ENCODE assay signal across 18 cellular contexts in genomic region chr21:36852293-36852692, GRCh38.
"Had no signal": no experiment of that assay in that cellular context is flagged by ENCODE, and none has a peak within 500 bp of the region (broad histone marks: within the 10 kb centered on the region; RNA-seq: fewer than 3 reads in every experiment).

No MANE protein-coding gene starts in this region.

- DNase-seq: activated CD8-positive, alpha-beta memory T cell treated with anti-CD3 and anti-CD28 coated beads, Interleukin-2, amount 50 U/mL, for 4 hours; activated CD8-positive, alpha-beta T cell treated with anti-CD3 and anti-CD28 coated beads, Interleukin-2, amount 10 ng/mL, durations not matched to agents 7 days and 5 days; activated gamma-delta T cell treated with Interleukin-2 at 50 U/mL for 16 hours; effector memory CD4-positive, alpha-beta T cell; foreskin melanocyte; heart left ventricle; immature natural killer cell; naive B cell; thyroid gland; WERI-Rb-1 had no signal

- H3K27ac Mint-ChIP-seq: activated CD8-positive, alpha-beta T cell treated with anti-CD3 and anti-CD28 coated beads, Interleukin-2, amount 10 ng/mL, durations not matched to agents 7 days and 5 days; activated naive CD8-positive, alpha-beta T cell; brain; mesothelial cell of epicardium; naive B cell; neural progenitor cell; stimulated activated memory B cell treated with anti-CD40 and anti-IgM and Interleukin-4, amounts not matched to agents 10 μg/mL and 1 μg/mL and 100 μg/mL, for 72 hours had no signal

- H3K27ac ChIP-seq: epithelial cell of prostate, heart left ventricle, neural progenitor cell, parathyroid adenoma, thyroid gland, WERI-Rb-1 had no signal

- H3K9me3 ChIP-seq: heart left ventricle, thyroid gland had no signal

- H3K36me3 ChIP-seq: heart left ventricle, neural progenitor cell, thyroid gland, WERI-Rb-1 had no signal

- H3K4me1 ChIP-seq: parathyroid adenoma, thyroid gland had no signal

- H3K4me2 ChIP-seq: neural progenitor cell had no signal

- H2AFZ ChIP-seq: neural progenitor cell, parathyroid adenoma had no signal

- H3K4me1 Mint-ChIP-seq: naive B cell; stimulated activated memory B cell treated with anti-CD40 and anti-IgM and Interleukin-4, amounts not matched to agents 10 μg/mL and 1 μg/mL and 100 μg/mL, for 72 hours had no signal

- H3K36me3 Mint-ChIP-seq: brain, immature natural killer cell, mesothelial cell of epicardium, naive B cell, neural progenitor cell had no signal

- FAIRE-seq: urothelium cell line had no signal

- H3K9ac ChIP-seq: neural progenitor cell, parathyroid adenoma had no signal

- H3K9me3 Mint-ChIP-seq: immature natural killer cell; mesothelial cell of epicardium; naive B cell; neural progenitor cell; stimulated activated memory B cell treated with anti-CD40 and anti-IgM and Interleukin-4, amounts not matched to agents 10 μg/mL and 1 μg/mL and 100 μg/mL, for 72 hours had no signal

- H3K27me3 Mint-ChIP-seq: activated naive CD8-positive, alpha-beta T cell; naive B cell; stimulated activated memory B cell treated with anti-CD40 and anti-IgM and Interleukin-4, amounts not matched to agents 10 μg/mL and 1 μg/mL and 100 μg/mL, for 72 hours had no signal

- H3K4me3 ChIP-seq: heart left ventricle, neural progenitor cell, thyroid gland had no signal

- ATAC-seq: activated CD8-positive, alpha-beta T cell treated with anti-CD3 and anti-CD28 coated beads, Interleukin-2, amount 10 ng/mL, durations not matched to agents 7 days and 5 days; heart left ventricle; stimulated activated memory B cell treated with anti-CD40 and anti-IgM and Interleukin-4, amounts not matched to agents 10 μg/mL and 1 μg/mL and 100 μg/mL, for 72 hours had no signal

- H3K27me3 ChIP-seq: heart left ventricle, neural progenitor cell, thyroid gland had no signal

- H3K4me3 Mint-ChIP-seq: activated CD8-positive, alpha-beta T cell treated with anti-CD3 and anti-CD28 coated beads, Interleukin-2, amount 10 ng/mL, durations not matched to agents 7 days and 5 days; activated naive CD8-positive, alpha-beta T cell; brain; immature natural killer cell; mesothelial cell of epicardium; neural progenitor cell; stimulated activated memory B cell treated with anti-CD40 and anti-IgM and Interleukin-4, amounts not matched to agents 10 μg/mL and 1 μg/mL and 100 μg/mL, for 72 hours had no signal
